Comparison of ENCODE assay signal across 11 cellular contexts in the genomic region with DNA sequence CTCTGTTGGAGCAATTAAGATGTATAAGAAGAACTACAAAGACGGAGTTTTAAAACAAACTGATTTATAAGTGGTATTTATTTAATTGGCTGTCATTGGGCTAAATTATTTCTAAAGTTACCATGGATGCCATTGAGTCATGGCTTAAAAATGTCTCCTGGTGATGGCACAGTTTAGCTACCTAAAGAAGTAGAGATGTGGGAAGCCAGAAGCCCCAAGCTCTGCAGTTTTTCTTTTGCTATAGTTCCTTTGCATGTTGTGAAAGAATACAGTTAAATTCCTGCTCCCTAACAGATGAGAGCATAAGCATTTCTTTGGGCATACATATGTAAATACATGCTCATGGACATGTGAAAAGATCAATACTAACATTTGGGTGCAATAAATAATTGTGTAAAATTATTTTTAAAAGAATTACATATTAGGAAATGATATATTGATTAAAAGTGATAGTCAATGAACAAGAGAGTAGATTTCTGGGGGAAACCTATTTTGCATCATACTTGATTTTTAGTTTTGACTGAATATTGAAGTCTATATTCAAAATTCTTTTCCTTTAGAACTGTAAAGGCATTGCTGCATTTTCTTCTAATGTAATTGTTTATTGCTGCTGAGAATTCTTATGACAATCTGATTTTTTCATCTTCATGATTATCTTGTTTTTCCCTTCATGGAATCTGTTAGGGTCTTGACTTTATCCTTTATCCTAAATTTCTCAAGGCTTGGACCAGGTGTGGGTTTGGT. TPM values are rescaled to one million over a fixed set of nuclear protein-coding genes. Genes with fewer than 3 reads are reported as not detected.
DNase-seq lines count a peak whose midpoint lies in the region; ATAC-seq, FAIRE-seq and TF ChIP-seq lines count a peak whose summit lies in the region.
"Had no signal": no experiment of that assay in that cellular context is flagged by ENCODE, and none has a peak within 500 bp of the region (broad histone marks: within the 10 kb centered on the region; RNA-seq: fewer than 3 reads in every experiment).

No MANE protein-coding gene starts in this region.

- no peak overlapping the region for H3K27ac ChIP-seq in endothelial cell of umbilical vein (ENCODE audit: insufficient read depth, low read depth, low read length)

- no peak for FAIRE-seq in endothelial cell of umbilical vein (lab: Jason Lieb, UNC)

- H3K27me3 Mint-ChIP-seq in activated T-cell treated with anti-CD3 and anti-CD28 coated beads, Interleukin-2, amount 50 U/mL, for 24 hours, result no peaks in the 10 kb centered on the region

- H3K36me3 ChIP-seq in endothelial cell of umbilical vein (ENCODE audit: control insufficient read depth in 2 of 2, extremely low read depth in 1 of 2, insufficient read depth in 2 of 2, low read length in 2 of 2), result no peaks in the 10 kb centered on the region

- H3K4me1 ChIP-seq in endothelial cell of umbilical vein (ENCODE audit: control insufficient read depth, extremely low read depth, insufficient read depth, low read length), result peaks cover 18% of the 10 kb centered on the region

- H3K27me3 ChIP-seq in endothelial cell of umbilical vein (ENCODE audit: control insufficient read depth in 2 of 2, insufficient read depth in 2 of 2, low read length in 2 of 2), result no peaks in the 10 kb centered on the region

- POLR2A ChIA-PET in endothelial cell of umbilical vein (lab: Charles Lee), result no interaction called here

- H3K9me3 Mint-ChIP-seq in activated T-cell treated with anti-CD3 and anti-CD28 coated beads, Interleukin-2, amount 50 U/mL, for 24 hours, result no peaks in the 10 kb centered on the region
- H3K9me3 Mint-ChIP-seq: activated naive CD4-positive, alpha-beta T cell treated with anti-CD3 and anti-CD28 coated beads, Interleukin-2, amount 50 U/mL, for 72 hours had no signal

- no peak overlapping the region for H2AFZ ChIP-seq in endothelial cell of umbilical vein (ENCODE audit: low read depth, low read length)

- peaks cover 64% of the 10 kb centered on the region for H3K36me3 Mint-ChIP-seq in activated T-cell treated with anti-CD3 and anti-CD28 coated beads, Interleukin-2, amount 50 U/mL, for 24 hours (ENCODE audit: low read depth)

- H3K9me3 ChIP-seq in endothelial cell of umbilical vein (replicated peaks; ENCODE audit: control insufficient read depth, insufficient read depth, low read length), result no peaks in the 10 kb centered on the region

- H3K27ac Mint-ChIP-seq in activated T-cell treated with anti-CD3 and anti-CD28 coated beads, Interleukin-2, amount 50 U/mL, for 24 hours, result peak overlapping the region; percentile 13

- dilution Hi-C loops in endothelial cell of umbilical vein (cut with MboI; ENCODE audit: extremely low pct_ligation_motif_present, low sequenced_read_pairs), result no loop called here

- H4K20me1 ChIP-seq in endothelial cell of umbilical vein (replicated peaks; ENCODE audit: control insufficient read depth, extremely low read depth, insufficient read depth, low read length), result no peaks in the 10 kb centered on the region

- H3K4me3 Mint-ChIP-seq in activated T-cell treated with anti-CD3 and anti-CD28 coated beads, Interleukin-2, amount 50 U/mL, for 24 hours, result peak overlapping the region; percentile 94

- no peaks in the 10 kb centered on the region for H3K9me1 ChIP-seq in endothelial cell of umbilical vein (replicated peaks; ENCODE audit: control insufficient read depth, extremely low read depth, insufficient read depth, low read length)

- TF ChIP-seq CTCF in endothelial cell of umbilical vein (IDR thresholded peaks at IDR 0.05; ENCODE audit: extremely low read depth in 1 of 2, insufficient read depth in 1 of 2, low read depth in 1 of 2, low read length in 2 of 2), result no peak
- TF ChIP-seq CTCF in retinal pigment epithelial cell (conservative IDR thresholded peaks at IDR 0.05; ENCODE audit: low read depth, low read length), result no peak

- intact Hi-C loops in endothelial cell of umbilical vein (cut with micrococcal nuclease), result loop anchor here (5.0 kb wide), 2 partner anchors 708 to 778 kb away; no protein-coding TSS in a partner anchor

- H3K9ac ChIP-seq in endothelial cell of umbilical vein (replicated peaks; ENCODE audit: extremely low read depth, insufficient read depth, low read length), result no peak overlapping the region

- H3K4me1 Mint-ChIP-seq in activated T-cell treated with anti-CD3 and anti-CD28 coated beads, Interleukin-2, amount 50 U/mL, for 24 hours (ENCODE audit: low read depth), result peaks cover 70% of the 10 kb centered on the region

- H3K4me3 ChIP-seq in endothelial cell of umbilical vein (replicated peaks in 1 of 3; ENCODE audit: insufficient read depth in 1 of 3, low read depth in 1 of 3, low read length in 3 of 3), result no peak overlapping the region
- peak overlapping the region; percentile 72 for H3K4me3 ChIP-seq in retinal pigment epithelial cell (ENCODE audit: low read length)

- BruUV-seq in endothelial cell of umbilical vein (replicated peaks; lab: Mats Ljungman, UMichigan), result no TSS peak

- no peak for TF ChIP-seq POLR2A in endothelial cell of umbilical vein (IDR thresholded peaks at IDR 0.05; ENCODE audit: low read depth, low read length)

- ATAC-seq in GM21717 (IDR thresholded peaks at IDR 0.05; ENCODE audit: unreplicated experiment) (no peak), GM21825 (IDR thresholded peaks at IDR 0.05; ENCODE audit: unreplicated experiment) (no peak)
- ATAC-seq: activated naive CD4-positive, alpha-beta T cell treated with anti-CD3 and anti-CD28 coated beads, Interleukin-2, amount 50 U/mL, for 72 hours had no signal

- no peak for DNase-seq in activated T-cell treated with anti-CD3 and anti-CD28 coated beads, Interleukin-2, amount 50 U/mL, for 24 hours
- DNase-seq in activated T-cell treated with anti-CD3 and anti-CD28 coated beads, Interleukin-2, amount 50 U/mL, for 48 hours, result no peak
- DNase-seq in RPMI7951 (ENCODE audit: low read depth) (peak; percentile 21), endothelial cell of umbilical vein (ENCODE audit: low read depth, low spot score) (no peak), retinal pigment epithelial cell (ENCODE audit: low read depth) (no peak), hepatic stellate cell (ENCODE audit: low spot score) (no peak)
- DNase-seq: AML-193, NCI-H1105 treated with DMSO at 0.1 percent for 48 hours had no signal

- H3K79me2 ChIP-seq in endothelial cell of umbilical vein (ENCODE audit: control insufficient read depth, insufficient read depth, low read length), result peaks cover 65% of the 10 kb centered on the region

- CTCF ChIA-PET in endothelial cell of umbilical vein (lab: Charles Lee), result interaction anchor here (0.9 kb wide), 1 partner anchor 782 kb away, joined by 6 read pairs; no protein-coding TSS in a partner anchor

- peak overlapping the region; percentile 91 for H3K4me2 ChIP-seq in endothelial cell of umbilical vein (ENCODE audit: insufficient read depth, low read length)

TF ChIP-seq in endothelial cell of umbilical vein, 7 proteins besides CTCF, POLR2A, EP300 and RAD21:
- no peak for TF ChIP-seq EZH2 (IDR thresholded peaks at IDR 0.05; ENCODE audit: borderline replicate concordance, low read depth, low read length, severe bottlenecking)
- no peak for TF ChIP-seq FOS (IDR thresholded peaks at IDR 0.05; ENCODE audit: borderline replicate concordance, insufficient read depth, low read length)
- TF ChIP-seq MYC (IDR thresholded peaks at IDR 0.05; ENCODE audit: low read depth, low read length), result no peak
- no peak for TF ChIP-seq GATA2 (IDR thresholded peaks at IDR 0.05; ENCODE audit: insufficient read depth, insufficient read length, low read depth, low read length)
- TF ChIP-seq POLR2AphosphoS5 (IDR thresholded peaks at IDR 0.05; ENCODE audit: insufficient read depth, low read depth, low read length), result no peak
- no peak for TF ChIP-seq JUN (IDR thresholded peaks at IDR 0.05; ENCODE audit: borderline replicate concordance, insufficient read depth, insufficient read length, low read depth)
- TF ChIP-seq, protein P1, sequence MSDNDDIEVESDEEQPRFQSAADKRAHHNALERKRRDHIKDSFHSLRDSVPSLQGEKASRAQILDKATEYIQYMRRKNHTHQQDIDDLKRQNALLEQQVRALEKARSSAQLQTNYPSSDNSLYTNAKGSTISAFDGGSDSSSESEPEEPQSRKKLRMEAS (IDR thresholded peaks at IDR 0.05; ENCODE audit: insufficient read depth, insufficient read length), result no peak

RNA-seq across cellular contexts. Expression of gene OPA1, which starts 2.1 kb away (rescaled TPM):
- 62.2 and 68.7 TPM in 2 replicates for total RNA-seq in RPMI7951 (2014; rRNA removed; shearing (Covaris generic))
- total RNA-seq in endothelial cell of umbilical vein, result 57.8 and 62.0 TPM in 2 replicates
- 8.1 and 10.0 TPM in 2 replicates for polyA plus RNA-seq in endothelial cell of umbilical vein
- polyA plus RNA-seq in endothelial cell of umbilical vein (2011; cell fraction: cytosol; rRNA removed), result 13.5 and 13.8 TPM in 2 replicates
- polyA plus RNA-seq in endothelial cell of umbilical vein (2011; cell fraction: nucleus; rRNA removed), result 28.6 and 36.5 TPM in 2 replicates
- 31.8 and 51.0 TPM in 2 replicates for polyA plus RNA-seq in endothelial cell of umbilical vein (2012)
- 71.2 and 86.7 TPM in 2 replicates for polyA minus RNA-seq in endothelial cell of umbilical vein
- 70.4 TPM for polyA minus RNA-seq in endothelial cell of umbilical vein (2011; cell fraction: cytosol; rRNA and poly(A)+ RNA removed)
- polyA minus RNA-seq in endothelial cell of umbilical vein (2011; cell fraction: nucleus; rRNA and poly(A)+ RNA removed), result 76.7 and 130 TPM in 2 replicates

RNA-seq across cellular contexts. Expression of gene ATP13A4, which starts 40.4 kb away (rescaled TPM):
- total RNA-seq in RPMI7951 (2014; rRNA removed; shearing (Covaris generic)), result not detected in 2 replicates
- 1.0 TPM in 1 of 2 replicates, not detected in the other for total RNA-seq in endothelial cell of umbilical vein
- 0.03 TPM in 1 of 2 replicates, not detected in the other for polyA plus RNA-seq in endothelial cell of umbilical vein
- polyA plus RNA-seq in endothelial cell of umbilical vein (2011; cell fraction: cytosol; rRNA removed), result 0.03 and 0.12 TPM in 2 replicates
- polyA plus RNA-seq in endothelial cell of umbilical vein (2011; cell fraction: nucleus; rRNA removed), result 0.24 and 0.54 TPM in 2 replicates
- 0.12 TPM in 1 of 2 replicates, not detected in the other for polyA plus RNA-seq in endothelial cell of umbilical vein (2012)
- polyA minus RNA-seq in endothelial cell of umbilical vein, result 0.21 TPM in 1 of 2 replicates, not detected in the other
- not detected for polyA minus RNA-seq in endothelial cell of umbilical vein (2011; cell fraction: cytosol; rRNA and poly(A)+ RNA removed)
- polyA minus RNA-seq in endothelial cell of umbilical vein (2011; cell fraction: nucleus; rRNA and poly(A)+ RNA removed), result 0.24 and 0.82 TPM in 2 replicates
